In the genomic region with DNA sequence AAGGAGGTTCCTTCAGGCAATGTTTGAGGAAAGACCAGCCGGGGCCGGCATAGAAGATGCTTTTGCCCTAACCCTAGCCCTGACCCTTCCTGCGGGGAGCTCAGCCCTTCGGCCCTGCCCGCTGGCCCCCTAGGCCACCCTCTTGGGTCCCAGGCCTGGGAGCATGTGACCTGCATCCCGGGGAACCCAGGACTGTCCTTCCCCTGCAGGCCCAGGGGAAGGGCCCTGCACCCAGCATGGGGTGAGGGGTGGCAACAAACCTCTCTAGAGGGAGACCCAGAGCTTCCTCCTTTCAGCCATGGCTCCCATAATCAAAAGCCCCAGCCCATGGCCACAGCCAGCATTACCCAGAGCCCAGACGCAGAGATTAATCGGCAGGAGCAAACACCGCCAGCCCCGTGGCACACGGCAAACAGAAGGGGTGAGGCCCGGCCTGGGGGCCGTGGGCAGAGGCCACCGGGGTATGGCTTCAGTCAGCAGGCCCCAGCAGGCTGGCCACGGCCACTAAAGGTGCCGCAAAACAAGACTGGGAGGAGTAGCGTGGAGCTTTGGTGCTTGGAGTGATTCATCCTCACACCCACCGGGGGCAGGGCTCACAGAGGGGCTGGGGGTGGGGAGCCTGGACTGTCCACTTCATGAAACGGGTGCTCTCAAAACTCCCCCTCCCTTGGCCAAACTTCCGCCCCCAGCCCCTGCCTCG, we compare ENCODE assay signal across 19 cellular contexts.
DNase-seq lines count a peak whose midpoint lies in the region; ATAC-seq and TF ChIP-seq lines count a peak whose summit lies in the region.
"Had no signal": no experiment of that assay in that cellular context is flagged by ENCODE, and none has a peak within 500 bp of the region (broad histone marks: within the 10 kb centered on the region; RNA-seq: fewer than 3 reads in every experiment).

No MANE protein-coding gene starts in this region.

- no peak overlapping the region for H2AFZ ChIP-seq in osteoblast (ENCODE audit: low read length)

- H3K4me3 Mint-ChIP-seq in natural killer cell treated with Interleukin-12 subunit alpha and Interleukin-12 subunit beta and Interleukin-15 and Interleukin-18, amount 100 ng/mL, for 72 hours: no peak overlapping the region
- no peak overlapping the region for H3K4me3 Mint-ChIP-seq in natural killer cell
- H3K4me3 Mint-ChIP-seq: B cell; CD4-positive, alpha-beta T cell; HFFc6 had no signal

- no peak overlapping the region for H3K27ac Mint-ChIP-seq in natural killer cell treated with Interleukin-12 subunit alpha and Interleukin-12 subunit beta and Interleukin-15 and Interleukin-18, amount 100 ng/mL, for 72 hours
- H3K27ac Mint-ChIP-seq in natural killer cell: no peak overlapping the region
- H3K27ac Mint-ChIP-seq: B cell; CD4-positive, alpha-beta T cell; HFFc6 had no signal

- no peaks in the 10 kb centered on the region for H3K36me3 Mint-ChIP-seq in natural killer cell treated with Interleukin-12 subunit alpha and Interleukin-12 subunit beta and Interleukin-15 and Interleukin-18, amount 100 ng/mL, for 72 hours
- no peaks in the 10 kb centered on the region for H3K36me3 Mint-ChIP-seq in natural killer cell

- peaks cover 0 to 4% of the 10 kb centered on the region in 2 donors for H3K4me1 Mint-ChIP-seq in natural killer cell treated with Interleukin-12 subunit alpha and Interleukin-12 subunit beta and Interleukin-15 and Interleukin-18, amount 100 ng/mL, for 72 hours (ENCODE audit: low read depth in 2 of 2)
- H3K4me1 Mint-ChIP-seq in natural killer cell: peaks cover 0 to 9% of the 10 kb centered on the region in 2 donors
- H3K4me1 Mint-ChIP-seq: B cell had no signal

- no peaks in the 10 kb centered on the region for H4K20me1 ChIP-seq in osteoblast (ENCODE audit: insufficient read depth, low read length)

- H3K9me3 Mint-ChIP-seq in natural killer cell treated with Interleukin-12 subunit alpha and Interleukin-12 subunit beta and Interleukin-15 and Interleukin-18, amount 100 ng/mL, for 72 hours: no peaks in the 10 kb centered on the region
- H3K9me3 Mint-ChIP-seq in natural killer cell: no peaks in the 10 kb centered on the region
- H3K9me3 Mint-ChIP-seq: CD4-positive, alpha-beta T cell; HFFc6 had no signal

- H3K27me3 ChIP-seq in left lung: no peaks in the 10 kb centered on the region
- peaks cover 6% of the 10 kb centered on the region for H3K27me3 ChIP-seq in osteoblast (ENCODE audit: insufficient read depth, low read length)

- H3K27ac ChIP-seq in left lung: no peak overlapping the region
- no peak overlapping the region for H3K27ac ChIP-seq in osteoblast (ENCODE audit: low read depth, low read length)

- intact Hi-C loops in natural killer cell (cut with micrococcal nuclease): no loop called here
- intact Hi-C loops in left lung (cut with DNase I): no loop called here

- TF ChIP-seq CTCF in natural killer cell (IDR thresholded peaks at IDR 0.05): no peak
- no peak for TF ChIP-seq CTCF in left lung (IDR thresholded peaks at IDR 0.05)
- no peak for TF ChIP-seq CTCF in osteoblast (IDR thresholded peaks at IDR 0.05; ENCODE audit: extremely low read depth, low read depth, low read length)

- no peaks in the 10 kb centered on the region for H3K79me2 ChIP-seq in osteoblast (ENCODE audit: insufficient read depth, low read length)

- peak; percentile 53 for DNase-seq in natural killer cell treated with Interleukin-12 subunit alpha and Interleukin-12 subunit beta and Interleukin-15 and Interleukin-18, amount 100 ng/mL, for 72 hours (ENCODE audit: low spot score)
- DNase-seq in natural killer cell: no peak
- DNase-seq in left lung: peak; percentile 22 to 64
- peak; percentile 73 for DNase-seq in osteoblast (ENCODE audit: insufficient read length, low spot score, missing footprints)
- no peak for DNase-seq in NCI-H1417 treated with DMSO at 0.1 percent for 48 hours (lab: John Stamatoyannopoulos, UW)
- DNase-seq: CD4-positive, alpha-beta T cell; DMS53; HFFc6; IMR-90; Kasumi-1; MM.1S; NCI-H1092 treated with DMSO at 0.1 percent for 48 hours; NCI-H1694; NCI-H510A treated with DMSO at 0.1 percent for 48 hours; NCI-H82; PC-3 had no signal

- H3K9me3 ChIP-seq in left lung (no peaks in the 10 kb centered on the region), osteoblast (ENCODE audit: low read depth, low read length) (no peaks in the 10 kb centered on the region)

- H3K36me3 ChIP-seq in left lung (no peaks in the 10 kb centered on the region), osteoblast (ENCODE audit: insufficient read depth, low read length) (no peaks in the 10 kb centered on the region)

- ATAC-seq in natural killer cell treated with Interleukin-12 subunit alpha and Interleukin-12 subunit beta and Interleukin-15 and Interleukin-18, amount 100 ng/mL, for 72 hours: no peak
- ATAC-seq in natural killer cell (no peak), left lung (no peak), SK-N-SH treated with all-trans-retinoic acid at 6 μM for 48 hours (no peak), HG03280 (IDR thresholded peaks at IDR 0.05; ENCODE audit: unreplicated experiment) (no peak)
- ATAC-seq: PC-3 had no signal

- H3K27me3 Mint-ChIP-seq in natural killer cell treated with Interleukin-12 subunit alpha and Interleukin-12 subunit beta and Interleukin-15 and Interleukin-18, amount 100 ng/mL, for 72 hours: peaks cover 0 to 2% of the 10 kb centered on the region in 2 donors
- peaks cover 0 to 8% of the 10 kb centered on the region in 2 donors for H3K27me3 Mint-ChIP-seq in natural killer cell (ENCODE audit: low read depth in 2 of 2)
- H3K27me3 Mint-ChIP-seq: CD4-positive, alpha-beta T cell had no signal

- H3K4me1 ChIP-seq in left lung: no peaks in the 10 kb centered on the region
- H3K4me1 ChIP-seq in osteoblast (ENCODE audit: insufficient read depth, low read length): no peaks in the 10 kb centered on the region

- H3K4me2 ChIP-seq in osteoblast (ENCODE audit: insufficient read depth, low read length): no peak overlapping the region

- H3K4me3 ChIP-seq in left lung (no peak overlapping the region), osteoblast (ENCODE audit: insufficient read depth, low read length) (no peak overlapping the region)

TF ChIP-seq in SK-N-SH treated with all-trans-retinoic acid at 6 μM for 48 hours, 23 proteins besides CTCF, POLR2A, EP300 and RAD21:
- TF ChIP-seq ARNTL (CRISPR knock-in tag; IDR thresholded peaks at IDR 0.05; ENCODE audit: borderline replicate concordance, low read depth) (no peak), ZC3H10 (CRISPR knock-in tag; IDR thresholded peaks at IDR 0.05) (no peak), ZFP30 (CRISPR knock-in tag; IDR thresholded peaks at IDR 0.05) (no peak), PPARA (CRISPR knock-in tag; IDR thresholded peaks at IDR 0.05; ENCODE audit: borderline replicate concordance) (no peak), SNAI2 (CRISPR knock-in tag; IDR thresholded peaks at IDR 0.05) (no peak)

Comparison
In these comparisons a context has a peak if more than half of its experiments do, and no peak if none do; other contexts are left out.
1. DNase-seq: peak in natural killer cell treated with Interleukin-12 subunit alpha and Interleukin-12 subunit beta and Interleukin-15 and Interleukin-18, amount 100 ng/mL, for 72 hours (single experiment), left lung (2 of 2) and osteoblast (single experiment); none in natural killer cell (single experiment) and NCI-H1417 treated with DMSO at 0.1 percent for 48 hours (single experiment).